In the genomic region with DNA sequence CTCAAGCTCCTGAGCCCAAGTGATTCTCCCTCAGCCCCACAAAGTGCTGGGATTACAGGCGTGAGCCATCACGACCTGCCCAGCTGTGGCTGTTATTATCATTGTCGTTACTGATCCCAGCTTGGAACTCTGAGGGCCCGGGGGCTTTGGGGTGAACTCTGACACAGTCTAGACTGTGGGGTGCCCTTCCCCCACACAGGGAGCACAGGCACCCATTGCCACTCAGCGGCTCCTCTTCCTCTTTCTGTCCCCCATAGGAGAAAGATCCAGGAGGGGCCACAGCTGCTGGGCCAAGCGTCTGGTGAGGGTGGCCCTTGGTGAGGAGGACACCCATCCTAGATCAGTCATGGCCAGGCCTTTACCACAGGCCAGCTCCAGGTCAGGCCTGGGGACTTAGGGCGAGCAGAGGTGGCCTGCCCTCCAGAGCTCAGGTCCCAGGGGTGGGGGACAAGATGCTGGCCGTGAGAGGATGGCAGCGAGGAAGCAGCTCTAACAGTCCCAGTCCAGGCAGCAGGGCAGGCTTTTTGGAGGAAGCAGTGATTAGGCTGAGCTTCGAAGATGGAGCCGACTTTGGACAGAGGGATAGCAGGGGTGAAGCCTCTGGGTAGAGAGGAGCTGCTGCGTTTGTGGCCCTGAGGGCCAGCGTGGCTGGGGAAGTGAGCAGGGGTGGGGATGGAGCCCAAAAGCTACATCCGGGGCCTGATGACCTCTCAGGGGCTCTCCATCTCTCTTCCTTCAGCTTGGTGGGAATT, we compare ENCODE assay signal across 1 cellular context.
TF ChIP-seq lines count a peak whose summit lies in the region.

No MANE protein-coding gene starts in this region.

TF ChIP-seq in GM12878, 131 proteins besides CTCF, POLR2A, EP300 and RAD21:
- TF ChIP-seq SPI1 (IDR thresholded peaks at IDR 0.05; ENCODE audit: borderline replicate concordance, insufficient read depth, low read depth, low read length) (0 out of 2 replicates have a peak, but pooled peaks have one; percentile 5), CHD4 (IDR thresholded peaks at IDR 0.05) (no peak)
